In genomic region chr17:58421711-58422110, GRCh38 we compare ENCODE assay signal across 18 cellular contexts. TPM values are rescaled to one million over a fixed set of nuclear protein-coding genes. Genes with fewer than 3 reads are reported as not detected.
DNase-seq lines count a peak whose midpoint lies in the region; ATAC-seq and TF ChIP-seq lines count a peak whose summit lies in the region.
"Had no signal": no experiment of that assay in that cellular context is flagged by ENCODE, and none has a peak within 500 bp of the region (broad histone marks: within the 10 kb centered on the region; RNA-seq: fewer than 3 reads in every experiment).

No MANE protein-coding gene starts in this region.

- no peaks in the 10 kb centered on the region for H3K9me3 Mint-ChIP-seq in GM23338
- H3K9me3 Mint-ChIP-seq: CD4-positive, CD25-positive, alpha-beta regulatory T cell; HFFc6 had no signal

- H3K27me3 ChIP-seq in GM23338 (ENCODE audit: insufficient read depth) (no peaks in the 10 kb centered on the region), Loucy (ENCODE audit: insufficient read depth, low read length, poor library complexity, severe bottlenecking) (no peaks in the 10 kb centered on the region), mesendoderm (ENCODE audit: insufficient read depth, low read length, poor library complexity) (no peaks in the 10 kb centered on the region), osteoblast (ENCODE audit: insufficient read depth, low read length) (peaks cover 21% of the 10 kb centered on the region)
- H3K27me3 ChIP-seq: BLaER1 treated with 17β-estradiol and CSF1 and Interleukin-3, amounts not matched to agents 10 nM and 100 nM had no signal

- no peak overlapping the region for H4K5ac ChIP-seq in mesendoderm (ENCODE audit: low read length)

- H2BK5ac ChIP-seq in mesendoderm (ENCODE audit: low read length): no peak overlapping the region

- H3K18ac ChIP-seq in mesendoderm (ENCODE audit: low read length): no peak overlapping the region

- H3K9me3 ChIP-seq in Loucy (ENCODE audit: insufficient read depth, low read depth, low read length) (no peaks in the 10 kb centered on the region), osteoblast (ENCODE audit: low read depth, low read length) (no peaks in the 10 kb centered on the region)
- H3K9me3 ChIP-seq: BLaER1 treated with 17β-estradiol and CSF1 and Interleukin-3, amounts not matched to agents 10 nM and 100 nM; HAP-1 had no signal

- H3K4me2 ChIP-seq in GM23338 (no peak overlapping the region), Loucy (ENCODE audit: low read depth, low read length, poor library complexity, severe bottlenecking) (no peak overlapping the region), mesendoderm (ENCODE audit: low read length) (no peak overlapping the region), osteoblast (ENCODE audit: insufficient read depth, low read length) (no peak overlapping the region)
- H3K4me2 ChIP-seq: BLaER1 treated with 17β-estradiol and CSF1 and Interleukin-3, amounts not matched to agents 10 nM and 100 nM had no signal

- H3K36me3 ChIP-seq in GM23338 (ENCODE audit: insufficient read depth) (no peaks in the 10 kb centered on the region), Loucy (ENCODE audit: insufficient read depth, low read length) (no peaks in the 10 kb centered on the region), mesendoderm (ENCODE audit: control insufficient read depth, insufficient read depth, low read length) (no peaks in the 10 kb centered on the region), osteoblast (ENCODE audit: insufficient read depth, low read length) (no peaks in the 10 kb centered on the region)
- H3K36me3 ChIP-seq: BLaER1 treated with 17β-estradiol and CSF1 and Interleukin-3, amounts not matched to agents 10 nM and 100 nM; HAP-1 had no signal

- H3K9me2 ChIP-seq in GM23338 (ENCODE audit: insufficient read depth): no peaks in the 10 kb centered on the region
- no peaks in the 10 kb centered on the region for H3K9me2 ChIP-seq in Loucy (replicated peaks; ENCODE audit: low read depth, low read length)

- H3K9ac ChIP-seq in Loucy (ENCODE audit: low read depth, low read length, poor library complexity, severe bottlenecking): no peak overlapping the region
- no peak overlapping the region for H3K9ac ChIP-seq in mesendoderm (ENCODE audit: low read length)
- H3K9ac ChIP-seq: BLaER1 treated with 17β-estradiol and CSF1 and Interleukin-3, amounts not matched to agents 10 nM and 100 nM had no signal

- H2BK15ac ChIP-seq in mesendoderm (replicated peaks; ENCODE audit: low read depth): no peak overlapping the region

- H3K4ac ChIP-seq in mesendoderm (ENCODE audit: low read depth, low read length): no peak overlapping the region

- ATAC-seq in GM23338: no peak
- ATAC-seq: GM12878 had no signal

- H3K27ac Mint-ChIP-seq in GM23338: no peak overlapping the region
- H3K27ac Mint-ChIP-seq: CD4-positive, CD25-positive, alpha-beta regulatory T cell; HFFc6 had no signal

- H3K4me3 Mint-ChIP-seq in GM23338: no peak overlapping the region
- H3K4me3 Mint-ChIP-seq: CD4-positive, CD25-positive, alpha-beta regulatory T cell; HFFc6 had no signal

- H2BK120ac ChIP-seq in mesendoderm (ENCODE audit: low read depth, low read length): no peak overlapping the region

- TF ChIP-seq CTCF in GM23338 (conservative IDR thresholded peaks at IDR 0.05; ENCODE audit: low read depth in 2 of 2) (no peak), Loucy (conservative IDR thresholded peaks at IDR 0.05; ENCODE audit: low read length) (no peak), osteoblast (IDR thresholded peaks at IDR 0.05; ENCODE audit: extremely low read depth, low read depth, low read length) (no peak)

- H3K56ac ChIP-seq in mesendoderm (ENCODE audit: low read length): no peak overlapping the region

- no peaks in the 10 kb centered on the region for H3K36me3 Mint-ChIP-seq in GM23338 (ENCODE audit: low read depth)

- H3K4me3 ChIP-seq in GM23338 (no peak overlapping the region), Loucy (ENCODE audit: low read length, poor library complexity, severe bottlenecking) (no peak overlapping the region), mesendoderm (ENCODE audit: low read length) (no peak overlapping the region), osteoblast (ENCODE audit: insufficient read depth, low read length) (no peak overlapping the region)
- H3K4me3 ChIP-seq: BLaER1 treated with 17β-estradiol and CSF1 and Interleukin-3, amounts not matched to agents 10 nM and 100 nM; GM12878; HAP-1 had no signal

- no peak overlapping the region for H4K8ac ChIP-seq in mesendoderm (ENCODE audit: low read depth, low read length)

- peaks cover 14% of the 10 kb centered on the region for H3K4me1 Mint-ChIP-seq in GM23338

- H3F3A ChIP-seq in GM23338 (replicated peaks; ENCODE audit: low read depth) (no peaks in the 10 kb centered on the region), Loucy (ENCODE audit: low read depth) (no peaks in the 10 kb centered on the region)

- H4K20me1 ChIP-seq in GM23338 (replicated peaks; ENCODE audit: insufficient read depth) (no peaks in the 10 kb centered on the region), Loucy (ENCODE audit: insufficient read depth, low read length, poor library complexity, severe bottlenecking) (no peaks in the 10 kb centered on the region), osteoblast (ENCODE audit: insufficient read depth, low read length) (no peaks in the 10 kb centered on the region)
- H4K20me1 ChIP-seq: BLaER1 treated with 17β-estradiol and CSF1 and Interleukin-3, amounts not matched to agents 10 nM and 100 nM had no signal

- no peaks in the 10 kb centered on the region for H3K79me1 ChIP-seq in mesendoderm (ENCODE audit: low read length)

- no peak overlapping the region for H3K27ac ChIP-seq in GM23338 (ENCODE audit: low read depth)
- H3K27ac ChIP-seq in mesendoderm (ENCODE audit: low read depth, low read length): no peak overlapping the region
- H3K27ac ChIP-seq in osteoblast (ENCODE audit: low read depth, low read length): no peak overlapping the region
- H3K27ac ChIP-seq: BLaER1 treated with 17β-estradiol and CSF1 and Interleukin-3, amounts not matched to agents 10 nM and 100 nM had no signal

- no peaks in the 10 kb centered on the region for H3K79me2 ChIP-seq in GM23338 (replicated peaks; ENCODE audit: insufficient read depth)
- peaks cover 9% of the 10 kb centered on the region for H3K79me2 ChIP-seq in Loucy (ENCODE audit: insufficient read depth, low read length)
- H3K79me2 ChIP-seq in mesendoderm (ENCODE audit: control insufficient read depth, insufficient read depth, low read length): no peaks in the 10 kb centered on the region
- no peaks in the 10 kb centered on the region for H3K79me2 ChIP-seq in osteoblast (ENCODE audit: insufficient read depth, low read length)

- H3K4me1 ChIP-seq in GM23338 (ENCODE audit: insufficient read depth) (peaks cover 5% of the 10 kb centered on the region; the same call in 1 of the 2 replicates), Loucy (ENCODE audit: insufficient read depth, low read length, poor library complexity, severe bottlenecking) (peaks cover 12% of the 10 kb centered on the region), mesendoderm (ENCODE audit: control insufficient read depth, low read depth, low read length) (no peaks in the 10 kb centered on the region), osteoblast (ENCODE audit: insufficient read depth, low read length) (peaks cover 3% of the 10 kb centered on the region)

- WGBS in mesendoderm (ENCODE audit: extremely low coverage, insufficient coverage, low lambda C conversion rate): no CpG with 5 or more reads among the region's 1 CpG

- H3K23ac ChIP-seq in mesendoderm (ENCODE audit: low read length): no peak overlapping the region

- no peaks in the 10 kb centered on the region for H3K27me3 Mint-ChIP-seq in GM23338 (ENCODE audit: insufficient read depth, low read depth, poor library complexity)
- H3K27me3 Mint-ChIP-seq: CD4-positive, CD25-positive, alpha-beta regulatory T cell had no signal

- H2AK5ac ChIP-seq in mesendoderm (ENCODE audit: low read length): no peak overlapping the region

- DNase-seq in GM23338 (ENCODE audit: low spot score) (peak; percentile 27), mesendoderm (peak; percentile 75), osteoblast (ENCODE audit: insufficient read length, low spot score, missing footprints) (peak; percentile 23), foreskin melanocyte (no peak), medulla oblongata (ENCODE audit: extremely low spot score) (no peak)
- no peak for DNase-seq in activated CD4-positive, alpha-beta T cell treated with anti-CD3 and anti-CD28 coated beads for 48 hours
- no peak for DNase-seq in activated naive CD4-positive, alpha-beta T cell treated with Interleukin-2 at 50 U/mL for 16 hours
- DNase-seq: ACHN; CD4-positive, CD25-positive, alpha-beta regulatory T cell; DMS 273 treated with DMSO at 0.1 percent for 48 hours; DMS79; HFFc6 had no signal

- H2AFZ ChIP-seq in GM23338 (0 out of 2 replicates have a peak overlapping the region, but pooled peaks have one; percentile 0), Loucy (ENCODE audit: low read length) (0 out of 2 replicates have a peak overlapping the region, but pooled peaks have one; percentile 35), osteoblast (ENCODE audit: low read length) (no peak overlapping the region)

TF ChIP-seq in GM23338, 12 proteins besides CTCF, POLR2A, EP300 and RAD21 (continues in another document):
- TF ChIP-seq ZNF331 (CRISPR knock-in tag; IDR thresholded peaks at IDR 0.05; ENCODE audit: low read depth): no peak

RNA-seq across cellular contexts. Expression of gene RNF43, which starts 4.4 kb away (rescaled TPM):
- 0.62 and 2.2 TPM in 2 replicates for total RNA-seq in GM23338 (2014; rRNA removed; shearing (Covaris generic))
- polyA plus RNA-seq in GM23338 (2016; fragmentation: Nextera tagmentation; extraction: Ambion mirVana): 0.58 and 0.66 TPM in 2 replicates
- 1.7 TPM for polyA plus RNA-seq in mesendoderm (2013, experiment 1 of 2)
- 1.3 TPM for polyA plus RNA-seq in mesendoderm (2013, experiment 2 of 2)
- total RNA-seq in osteoblast: under 0.01 TPM in 2 replicates
- total RNA-seq: A172, G401, HFFc6 had no signal

Comparison
In these comparisons a context has a peak if more than half of its experiments do, and no peak if none do; other contexts are left out.
1. DNase-seq: peak in GM23338 (single experiment), mesendoderm (single experiment) and osteoblast (single experiment); none in foreskin melanocyte (single experiment), activated CD4-positive, alpha-beta T cell treated with anti-CD3 and anti-CD28 coated beads for 48 hours (single experiment), activated naive CD4-positive, alpha-beta T cell treated with Interleukin-2 at 50 U/mL for 16 hours (single experiment) and medulla oblongata (single experiment).